22 cellular contexts compared by ENCODE assay signal in the genomic region with DNA sequence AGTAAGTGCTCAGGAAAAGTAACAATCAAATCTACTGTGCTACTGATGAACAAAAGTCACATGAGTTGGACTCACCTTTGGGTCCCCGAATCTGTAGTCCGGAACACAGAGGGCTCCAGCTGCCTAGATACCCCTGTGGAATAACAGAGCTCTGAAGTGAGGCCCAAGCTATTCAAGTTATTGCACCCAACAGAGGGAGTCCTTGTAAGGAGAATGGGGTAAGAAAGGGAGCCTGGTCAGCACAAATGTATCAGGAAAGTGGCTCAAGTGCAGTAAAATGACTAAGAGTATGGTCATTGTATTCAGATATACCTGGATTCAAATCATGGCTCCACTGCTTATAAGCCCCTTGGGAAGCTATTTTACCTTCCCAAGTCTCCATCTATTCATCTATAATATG. TPM values are rescaled to one million over a fixed set of nuclear protein-coding genes. Genes with fewer than 3 reads are reported as not detected.
DNase-seq lines count a peak whose midpoint lies in the region; ATAC-seq, FAIRE-seq and TF ChIP-seq lines count a peak whose summit lies in the region.
"Had no signal": no experiment of that assay in that cellular context is flagged by ENCODE, and none has a peak within 500 bp of the region (broad histone marks: within the 10 kb centered on the region; RNA-seq: fewer than 3 reads in every experiment).

No MANE protein-coding gene starts in this region.

- H3K36me3 ChIP-seq in cardiac muscle cell (no peaks in the 10 kb centered on the region), GM12878 (ENCODE audit: control insufficient read depth in 2 of 2, insufficient read depth in 2 of 2, low read length in 1 of 2) (no peaks in the 10 kb centered on the region)
- H3K36me3 ChIP-seq: HAP-1, stomach had no signal

- CTCF ChIA-PET in GM12878 (lab: Yijun Ruan, JAX), result interaction anchor here (0.7 to 8.5 kb wide), 29 partner anchors 10 to 644 kb away, joined by 3 to 64 read pairs (median 6); a partner anchor contains a TSS

- no peak for TF ChIP-seq EP300 in GM12878 (IDR thresholded peaks at IDR 0.05; ENCODE audit: borderline replicate concordance in 1 of 2, control insufficient read depth in 1 of 2, low read depth in 2 of 2, low read length in 2 of 2)

- H3K4me1 ChIP-seq in cardiac muscle cell (ENCODE audit: low read depth), result peaks cover 9% of the 10 kb centered on the region
- no peaks in the 10 kb centered on the region for H3K4me1 ChIP-seq in GM12878 (ENCODE audit: control insufficient read depth, insufficient read depth, low read length)
- peaks cover 40% of the 10 kb centered on the region for H3K4me1 ChIP-seq in foreskin keratinocyte
- H3K4me1 ChIP-seq: HAP-1 had no signal

- no peaks in the 10 kb centered on the region for H3K27me3 ChIP-seq in cardiac muscle cell
- H3K27me3 ChIP-seq in GM12878 (replicated peaks in 1 of 2; ENCODE audit: control insufficient read depth in 2 of 2, insufficient read depth in 2 of 2, low read length in 1 of 2), result no peaks in the 10 kb centered on the region
- no peaks in the 10 kb centered on the region for H3K27me3 ChIP-seq in foreskin keratinocyte
- H3K27me3 ChIP-seq: stomach had no signal

- no peak overlapping the region for H3K4me2 ChIP-seq in GM12878 (ENCODE audit: control insufficient read depth, insufficient read depth)

- no peak overlapping the region for H2AFZ ChIP-seq in GM12878 (ENCODE audit: control insufficient read depth, low read depth, low read length)

- WGBS in GM12878 (ENCODE audit: insufficient coverage, insufficient replicate concordance, low lambda C conversion rate, missing lambda C conversion rate), result 47% methylated on average over 2 of the region's 2 CpGs

- no peaks in the 10 kb centered on the region for H3K79me2 ChIP-seq in GM12878 (ENCODE audit: control insufficient read depth, insufficient read depth, low read length)

- H3K9me3 ChIP-seq in cardiac muscle cell (ENCODE audit: low read depth) (no peaks in the 10 kb centered on the region), GM12878 (replicated peaks; ENCODE audit: control insufficient read depth, insufficient read depth, low read length) (no peaks in the 10 kb centered on the region)
- H3K9me3 ChIP-seq: HAP-1, stomach had no signal

- no peaks in the 10 kb centered on the region for H4K20me1 ChIP-seq in GM12878 (ENCODE audit: control insufficient read depth, insufficient read depth)

- ATAC-seq in GM12878 (peak; percentile 38; the same call in 2 of the 3 replicates), foreskin keratinocyte (no peak), GM19467 (IDR thresholded peaks at IDR 0.05; ENCODE audit: unreplicated experiment) (no peak), HG02852 (IDR thresholded peaks at IDR 0.05; ENCODE audit: unreplicated experiment) (no peak)

- peak; percentile 20 for TF ChIP-seq CTCF in cardiac muscle cell (IDR thresholded peaks at IDR 0.05; ENCODE audit: low read depth, low read length)
- peak in 2 of 3 experiments; percentile 6 to 30; a peak in 2 of 6 replicates for TF ChIP-seq CTCF in GM12878 (IDR thresholded peaks at IDR 0.05 in 2 of 3, conservative IDR thresholded peaks at IDR 0.05 in 1 of 3; ENCODE audit: control insufficient read depth in 2 of 3, extremely low read depth in 1 of 3, insufficient read depth in 1 of 3, low read depth in 3 of 3, low read length in 3 of 3)
- peak; percentile 58 for TF ChIP-seq CTCF in foreskin keratinocyte (conservative IDR thresholded peaks at IDR 0.05)

- RAD21 ChIA-PET in GM12878 (lab: Charles Lee; ENCODE audit: unreplicated experiment), result interaction anchor here (0.8 to 3.0 kb wide), 16 partner anchors 13 to 294 kb away, joined by 3 to 24 read pairs (median 5); a partner anchor contains a TSS

- in situ Hi-C loops in GM12878 (cut with MboI), result no loop called here

- SMC1A ChIA-PET in GM12878 (lab: Charles Lee; ENCODE audit: uncharacterized antibody, unreplicated experiment), result interaction anchor here (0.8 to 10.1 kb wide), 18 partner anchors 9 to 726 kb away, joined by 3 to 70 read pairs (median 12); a partner anchor contains a TSS

- no peak for DNase-seq in cardiac muscle cell (ENCODE audit: low read depth in 1 of 2, low spot score in 1 of 2)
- DNase-seq in cardiac septum (ENCODE audit: low spot score), result no peak
- DNase-seq in GM12878 (ENCODE audit: low read depth, low spot score), result no peak
- DNase-seq in foreskin keratinocyte, result peak in 1 of 2 donors; percentile 79
- no peak for DNase-seq in stimulated activated CD4-positive, alpha-beta T cell treated with anti-CD3 and anti-CD28 coated beads, Interleukin-4, amount 100 ng/mL, for 4 hours
- no peak for DNase-seq in inferior parietal cortex (ENCODE audit: extremely low spot score)
- DNase-seq: activated CD4-positive, alpha-beta T cell treated with anti-CD3 and anti-CD28 coated beads, Interleukin-2, amount 50 U/mL, for 4 hours; activated T-cell treated with anti-CD3 and anti-CD28 coated beads, Interleukin-2, amount 50 U/mL, for 24 hours; CD8-positive, alpha-beta memory T cell; effector CD8-positive, alpha-beta T cell; foreskin fibroblast; NCI-H2029 treated with DMSO at 0.1 percent for 48 hours; NCI-H526; nephron progenitor cell; retina; stomach had no signal

- intact Hi-C loops in cardiac septum (cut with DNase I) (no loop called here), GM12878 (cut with micrococcal nuclease; ENCODE audit: unreplicated experiment) (no loop called here)

- H3K9ac ChIP-seq in GM12878 (ENCODE audit: control insufficient read depth, insufficient read depth, low read length), result no peak overlapping the region

- H3K4me3 ChIP-seq in cardiac muscle cell, result no peak overlapping the region
- no peak overlapping the region for H3K4me3 ChIP-seq in GM12878
- H3K4me3 ChIP-seq: HAP-1, lung, stomach had no signal

- POLR2A ChIA-PET in GM12878 (lab: Charles Lee), result interaction anchor here (0.5 to 1.3 kb wide), 3 partner anchors 10 to 203 kb away, joined by 3 to 4 read pairs (median 3); no protein-coding TSS in a partner anchor

- no TSS peak for BruUV-seq in GM12878 (replicated peaks; lab: Mats Ljungman, UMichigan)

- no peak for TF ChIP-seq POLR2A in GM12878 (IDR thresholded peaks at IDR 0.05; ENCODE audit: low read depth, low read length)

- TF ChIP-seq RAD21 in GM12878 (IDR thresholded peaks at IDR 0.05; ENCODE audit: insufficient read depth, low read depth, low read length), result peak; percentile 31; the same call in 1 of the 2 replicates

- no peak for FAIRE-seq in GM12878 (lab: Jason Lieb, UNC)
- FAIRE-seq: GM12892 had no signal

- H3K27ac ChIP-seq in cardiac muscle cell (no peak overlapping the region), GM12878 (ENCODE audit: control insufficient read depth, insufficient read depth) (no peak overlapping the region), foreskin keratinocyte (peak overlapping the region; percentile 39)
- H3K27ac ChIP-seq: stomach had no signal

TF ChIP-seq in GM12878, 131 proteins besides CTCF, POLR2A, EP300 and RAD21:
- no peak for TF ChIP-seq CBX3 (IDR thresholded peaks at IDR 0.05; ENCODE audit: borderline replicate concordance, low read depth)
- TF ChIP-seq SMC3 (IDR thresholded peaks at IDR 0.05; ENCODE audit: borderline replicate concordance, low read length), result peak; percentile 10; the same call in 1 of the 2 replicates
- TF ChIP-seq ASH2L (IDR thresholded peaks at IDR 0.05; ENCODE audit: borderline replicate concordance, low read depth), result no peak

RNA-seq across cellular contexts. Expression of a gene that starts 20.9 kb away (rescaled TPM):
- total RNA-seq in cardiac muscle cell, result 0.32 and 0.86 TPM in 2 replicates
- polyA plus RNA-seq in cardiac muscle cell, result 1.2 and 2.0 TPM in 2 replicates
- 5.9 TPM for total RNA-seq in cardiac septum
- 2.9 and 3.6 TPM in 2 replicates for total RNA-seq in GM12878 (2013; cell fraction: nucleolus; rRNA removed)
- total RNA-seq in GM12878 (2014; rRNA removed), result 2.3 and 3.7 TPM in 2 replicates
- 4.1 and 4.2 TPM in 2 replicates for total RNA-seq in GM12878 (2014; rRNA removed; fragmentation: Illumina TruSeq; extraction: Trizol)
- total RNA-seq in GM12878 (2021), result 3.0 and 3.5 TPM in 2 replicates
- polyA plus RNA-seq in GM12878 (2011; ENCODE audit: low read depth), result 0.96 TPM
- 6.6 and 9.6 TPM in 2 replicates for polyA plus RNA-seq in GM12878 (2011; rRNA removed)
- polyA plus RNA-seq in GM12878 (2011; cell fraction: cytosol; rRNA removed), result 4.1 and 5.9 TPM in 2 replicates
- polyA plus RNA-seq in GM12878 (2011; cell fraction: nucleus; rRNA removed), result 9.2 and 10.0 TPM in 2 replicates
- 1.3 and 1.5 TPM in 2 replicates for polyA plus RNA-seq in GM12878 (2012)
- 4.9 and 5.3 TPM in 2 replicates for polyA plus RNA-seq in GM12878 (2014; fragmentation: Illumina TruSeq; extraction: Trizol)
- polyA plus RNA-seq in GM12878 (2014; fragmentation: Nextera tagmentation; extraction: Ambion mirVana), result 1 to 10 TPM; 2.0 to 2.5 TPM
- 2.5 and 2.6 TPM in 2 replicates for polyA plus RNA-seq in GM12878 (2014; rRNA removed)
- polyA plus RNA-seq in GM12878 (2016; fragmentation: Nextera tagmentation; extraction: Ambion mirVana), result 1 to 10 TPM; 2.9 to 3.4 TPM
- 4.6 and 6.6 TPM in 2 replicates for polyA minus RNA-seq in GM12878 (2011; rRNA and poly(A)+ RNA removed)
- 2.3 and 4.1 TPM in 2 replicates for polyA minus RNA-seq in GM12878 (2011; cell fraction: cytosol; rRNA and poly(A)+ RNA removed)
- 3.9 and 5.5 TPM in 2 replicates for polyA minus RNA-seq in GM12878 (2011; cell fraction: nucleus; rRNA and poly(A)+ RNA removed)
- 26.5 and 39.6 TPM in 2 replicates for total RNA-seq in foreskin keratinocyte
- 16.2 and 27.5 TPM in 2 replicates for polyA plus RNA-seq in foreskin keratinocyte
- total RNA-seq: A673 had no signal
- polyA plus RNA-seq: CD8-positive, alpha-beta memory T cell had no signal
